1 cellular context compared by ENCODE assay signal in the genomic region with DNA sequence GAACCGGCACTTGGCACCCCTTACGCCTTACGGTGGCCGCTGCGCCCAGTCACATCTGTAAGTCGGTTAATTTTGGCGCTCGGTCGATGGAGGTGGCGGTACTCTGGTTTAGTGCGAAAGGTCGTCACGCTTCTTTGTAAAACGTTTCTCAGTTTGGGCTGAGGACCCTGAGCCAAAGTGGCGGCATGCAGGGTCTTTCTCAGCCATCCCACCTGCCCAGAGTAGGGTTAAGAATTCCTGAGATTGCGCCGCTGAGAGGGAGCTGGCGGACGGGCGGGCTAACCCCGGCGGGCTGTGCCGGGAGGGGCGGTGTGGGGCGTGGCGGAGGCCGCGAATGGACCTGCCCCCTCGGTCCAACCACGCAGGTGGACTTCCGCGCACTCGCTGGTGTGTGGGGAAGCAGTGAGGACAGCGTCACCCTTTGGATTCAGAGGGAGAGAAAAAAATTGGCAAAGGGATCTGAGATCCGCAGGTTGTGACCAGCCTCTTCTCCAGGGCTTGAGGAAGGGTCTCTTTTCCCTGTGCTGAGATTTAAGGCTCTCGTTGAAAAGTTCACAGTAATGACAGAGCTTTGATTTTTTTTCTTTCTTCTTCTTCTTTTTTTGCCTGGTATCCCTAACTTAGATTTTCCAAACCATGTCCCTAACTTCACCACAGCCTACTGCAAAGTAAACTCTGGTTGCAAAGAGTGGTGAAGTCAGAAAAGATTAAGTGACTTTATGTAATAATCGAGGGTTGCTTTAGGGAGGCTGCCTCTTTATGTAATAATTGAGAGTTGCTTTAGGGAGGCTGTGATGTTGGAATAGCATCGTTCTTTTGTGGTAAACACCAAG.
A peak's percentile ranks its signal among the peaks of the same experiment; 100 is the strongest.
TF ChIP-seq lines count a peak whose summit lies in the region.

No MANE protein-coding gene starts in this region.

TF ChIP-seq in K562, 482 proteins besides CTCF, POLR2A, EP300 and RAD21 (continued from another document and continues in another):
- TF ChIP-seq, protein P1, sequence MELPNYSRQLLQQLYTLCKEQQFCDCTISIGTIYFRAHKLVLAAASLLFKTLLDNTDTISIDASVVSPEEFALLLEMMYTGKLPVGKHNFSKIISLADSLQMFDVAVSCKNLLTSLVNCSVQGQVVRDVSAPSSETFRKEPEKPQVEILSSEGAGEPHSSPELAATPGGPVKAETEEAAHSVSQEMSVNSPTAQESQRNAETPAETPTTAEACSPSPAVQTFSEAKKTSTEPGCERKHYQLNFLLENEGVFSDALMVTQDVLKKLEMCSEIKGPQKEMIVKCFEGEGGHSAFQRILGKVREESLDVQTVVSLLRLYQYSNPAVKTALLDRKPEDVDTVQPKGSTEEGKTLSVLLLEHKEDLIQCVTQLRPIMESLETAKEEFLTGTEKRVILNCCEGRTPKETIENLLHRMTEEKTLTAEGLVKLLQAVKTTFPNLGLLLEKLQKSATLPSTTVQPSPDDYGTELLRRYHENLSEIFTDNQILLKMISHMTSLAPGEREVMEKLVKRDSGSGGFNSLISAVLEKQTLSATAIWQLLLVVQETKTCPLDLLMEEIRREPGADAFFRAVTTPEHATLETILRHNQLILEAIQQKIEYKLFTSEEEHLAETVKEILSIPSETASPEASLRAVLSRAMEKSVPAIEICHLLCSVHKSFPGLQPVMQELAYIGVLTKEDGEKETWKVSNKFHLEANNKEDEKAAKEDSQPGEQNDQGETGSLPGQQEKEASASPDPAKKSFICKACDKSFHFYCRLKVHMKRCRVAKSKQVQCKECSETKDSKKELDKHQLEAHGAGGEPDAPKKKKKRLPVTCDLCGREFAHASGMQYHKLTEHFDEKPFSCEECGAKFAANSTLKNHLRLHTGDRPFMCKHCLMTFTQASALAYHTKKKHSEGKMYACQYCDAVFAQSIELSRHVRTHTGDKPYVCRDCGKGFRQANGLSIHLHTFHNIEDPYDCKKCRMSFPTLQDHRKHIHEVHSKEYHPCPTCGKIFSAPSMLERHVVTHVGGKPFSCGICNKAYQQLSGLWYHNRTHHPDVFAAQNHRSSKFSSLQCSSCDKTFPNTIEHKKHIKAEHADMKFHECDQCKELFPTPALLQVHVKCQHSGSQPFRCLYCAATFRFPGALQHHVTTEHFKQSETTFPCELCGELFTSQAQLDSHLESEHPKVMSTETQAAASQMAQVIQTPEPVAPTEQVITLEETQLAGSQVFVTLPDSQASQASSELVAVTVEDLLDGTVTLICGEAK (IDR thresholded peaks at IDR 0.05), result no peak
- TF ChIP-seq, protein P1 (CRISPR knock-in tag; IDR thresholded peaks at IDR 0.05), result no peak
- TF ChIP-seq ZNF512 (tag; IDR thresholded peaks at IDR 0.05) (no peak), SNAPC5 (CRISPR knock-in tag; IDR thresholded peaks at IDR 0.05) (no peak), POLR2G (IDR thresholded peaks at IDR 0.05; ENCODE audit: low read depth, low read length) (peak; percentile 39; the same call in 1 of the 2 replicates), WHSC1 (IDR thresholded peaks at IDR 0.05; ENCODE audit: low read length) (no peak), KDM5B (IDR thresholded peaks at IDR 0.05; ENCODE audit: insufficient replicate concordance, low read depth, low read length) (peak; percentile 2), NFIC (IDR thresholded peaks at IDR 0.05) (peak; percentile 32; the same call in 1 of the 2 replicates), POLR2AphosphoS2 (IDR thresholded peaks at IDR 0.05; ENCODE audit: low read length) (no peak), SMAD1 (IDR thresholded peaks at IDR 0.05; ENCODE audit: low read depth, low read length, partially characterized antibody) (no peak), U2AF2 (optimal IDR thresholded peaks at IDR 0.05; ENCODE audit: low read depth, low read length) (no peak), SMARCC2 (IDR thresholded peaks at IDR 0.05; ENCODE audit: low read depth) (no peak), ZBTB7A (IDR thresholded peaks at IDR 0.05; ENCODE audit: borderline replicate concordance, control insufficient read depth, low read depth, low read length) (no peak; the same call in 1 of the 2 replicates), CBX5 (IDR thresholded peaks at IDR 0.05; ENCODE audit: borderline replicate concordance, low read depth) (no peak), HNRNPLL (IDR thresholded peaks at IDR 0.05; ENCODE audit: low read depth, low read length, poor library complexity, severe bottlenecking) (peak; percentile 69), ZNF668 (CRISPR knock-in tag; IDR thresholded peaks at IDR 0.05) (no peak), HCFC1 (IDR thresholded peaks at IDR 0.05; ENCODE audit: low read depth, low read length) (no peak), PYGO2 (tag; IDR thresholded peaks at IDR 0.05) (no peak), CBFA2T2 (conservative IDR thresholded peaks at IDR 0.05) (no peak), HDAC2 (IDR thresholded peaks at IDR 0.05) (peak; percentile 65; the same call in 1 of the 2 replicates), HINFP (tag; conservative IDR thresholded peaks at IDR 0.05; ENCODE audit: low read depth) (no peak), HNRNPK (IDR thresholded peaks at IDR 0.05; ENCODE audit: low read depth, low read length, poor library complexity, severe bottlenecking) (no peak), YY1 (IDR thresholded peaks at IDR 0.05; ENCODE audit: borderline replicate concordance in 1 of 3, control insufficient read depth in 1 of 3, extremely low read depth in 1 of 3, insufficient read depth in 3 of 3, insufficient read length in 1 of 3, insufficient replicate concordance in 2 of 3, low read depth in 1 of 3, low read length in 2 of 3) (no peak), PCBP2 (IDR thresholded peaks at IDR 0.05; ENCODE audit: low read depth, low read length, poor library complexity, severe bottlenecking) (no peak), GTF2F1 (IDR thresholded peaks at IDR 0.05; ENCODE audit: low read depth, low read length) (no peak), MYBL2 (IDR thresholded peaks at IDR 0.05; ENCODE audit: low read depth) (peak; percentile 29; the same call in 1 of the 2 replicates), MYBL2 (CRISPR knock-in tag; IDR thresholded peaks at IDR 0.05; ENCODE audit: borderline replicate concordance) (no peak), ZNF174 (CRISPR knock-in tag; IDR thresholded peaks at IDR 0.05) (no peak), ZNF224 (CRISPR knock-in tag; IDR thresholded peaks at IDR 0.05) (no peak), RFX1 (IDR thresholded peaks at IDR 0.05) (no peak), XRCC3 (IDR thresholded peaks at IDR 0.05) (no peak)
- TF ChIP-seq, protein P2, sequence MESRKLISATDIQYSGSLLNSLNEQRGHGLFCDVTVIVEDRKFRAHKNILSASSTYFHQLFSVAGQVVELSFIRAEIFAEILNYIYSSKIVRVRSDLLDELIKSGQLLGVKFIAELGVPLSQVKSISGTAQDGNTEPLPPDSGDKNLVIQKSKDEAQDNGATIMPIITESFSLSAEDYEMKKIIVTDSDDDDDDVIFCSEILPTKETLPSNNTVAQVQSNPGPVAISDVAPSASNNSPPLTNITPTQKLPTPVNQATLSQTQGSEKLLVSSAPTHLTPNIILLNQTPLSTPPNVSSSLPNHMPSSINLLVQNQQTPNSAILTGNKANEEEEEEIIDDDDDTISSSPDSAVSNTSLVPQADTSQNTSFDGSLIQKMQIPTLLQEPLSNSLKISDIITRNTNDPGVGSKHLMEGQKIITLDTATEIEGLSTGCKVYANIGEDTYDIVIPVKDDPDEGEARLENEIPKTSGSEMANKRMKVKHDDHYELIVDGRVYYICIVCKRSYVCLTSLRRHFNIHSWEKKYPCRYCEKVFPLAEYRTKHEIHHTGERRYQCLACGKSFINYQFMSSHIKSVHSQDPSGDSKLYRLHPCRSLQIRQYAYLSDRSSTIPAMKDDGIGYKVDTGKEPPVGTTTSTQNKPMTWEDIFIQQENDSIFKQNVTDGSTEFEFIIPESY (CRISPR knock-in tag; IDR thresholded peaks at IDR 0.05), result no peak
- TF ChIP-seq, protein P3, sequence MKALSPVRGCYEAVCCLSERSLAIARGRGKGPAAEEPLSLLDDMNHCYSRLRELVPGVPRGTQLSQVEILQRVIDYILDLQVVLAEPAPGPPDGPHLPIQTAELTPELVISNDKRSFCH (CRISPR knock-in tag; IDR thresholded peaks at IDR 0.05), result no peak
- TF ChIP-seq, protein P3 (tag; IDR thresholded peaks at IDR 0.05), result no peak
